ENCODE assay signal across 1 cellular context in the genomic region with DNA sequence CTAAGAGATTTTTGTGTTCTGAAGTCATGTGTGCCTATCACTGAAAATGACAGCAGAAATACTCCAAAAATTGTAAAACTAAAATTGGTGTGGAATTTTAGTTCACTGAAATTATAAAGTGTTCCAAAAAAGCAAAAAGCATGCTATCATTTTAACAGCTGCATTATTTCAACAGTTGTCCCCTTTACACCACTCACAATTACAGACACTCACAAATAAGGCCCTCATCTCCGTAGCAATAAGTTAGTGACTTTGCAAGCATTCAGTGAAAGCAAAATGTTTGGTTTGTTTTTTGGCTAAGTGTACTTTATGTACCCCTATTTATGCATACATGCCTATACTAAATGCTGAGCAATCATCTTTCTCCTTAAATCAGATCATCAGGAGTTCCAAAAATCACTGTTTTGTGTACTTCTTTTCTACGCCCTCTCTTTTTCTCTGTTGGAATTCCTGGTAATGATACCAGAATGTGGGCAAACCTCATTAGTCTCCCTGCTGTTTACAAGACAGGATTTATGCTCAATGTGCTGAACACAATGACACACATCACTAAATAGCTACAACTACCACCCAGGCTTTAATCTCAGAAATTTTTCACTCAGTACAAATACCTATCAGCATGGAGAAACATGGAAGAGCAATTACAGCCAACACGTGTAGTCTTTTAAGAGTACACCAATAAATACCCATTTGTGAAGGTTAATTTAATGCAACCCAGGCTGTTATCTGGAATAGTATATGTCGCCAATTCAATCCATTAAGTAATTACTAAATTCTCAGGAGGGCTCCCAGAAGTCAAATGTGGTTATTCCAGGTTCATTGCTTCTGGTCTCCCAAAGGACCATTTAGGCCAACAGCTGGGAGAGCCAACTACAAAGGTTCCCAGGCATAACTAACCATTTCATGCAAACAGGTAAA.
TF ChIP-seq lines count a peak whose summit lies in the region.

No MANE protein-coding gene starts in this region.

TF ChIP-seq in HepG2, 621 proteins besides CTCF, POLR2A, EP300 and RAD21 (continued from another document):
- TF ChIP-seq RERE (CRISPR knock-in tag; IDR thresholded peaks at IDR 0.05; ENCODE audit: low read depth) = no peak
- TF ChIP-seq ZNF562 (CRISPR knock-in tag; IDR thresholded peaks at IDR 0.05; ENCODE audit: borderline replicate concordance) = no peak
- TF ChIP-seq MAFF (IDR thresholded peaks at IDR 0.05; ENCODE audit: low read depth, low read length) = 0 out of 2 replicates have a peak, but pooled peaks have one; percentile 38
- TF ChIP-seq DPF2 (CRISPR knock-in tag; IDR thresholded peaks at IDR 0.05; ENCODE audit: borderline replicate concordance, low read depth) = no peak
- no peak for TF ChIP-seq ZNF101 (CRISPR knock-in tag; IDR thresholded peaks at IDR 0.05; ENCODE audit: borderline replicate concordance, low read depth)
- TF ChIP-seq ZNF567 (CRISPR knock-in tag; IDR thresholded peaks at IDR 0.05; ENCODE audit: borderline replicate concordance) = no peak
- TF ChIP-seq, protein P1, sequence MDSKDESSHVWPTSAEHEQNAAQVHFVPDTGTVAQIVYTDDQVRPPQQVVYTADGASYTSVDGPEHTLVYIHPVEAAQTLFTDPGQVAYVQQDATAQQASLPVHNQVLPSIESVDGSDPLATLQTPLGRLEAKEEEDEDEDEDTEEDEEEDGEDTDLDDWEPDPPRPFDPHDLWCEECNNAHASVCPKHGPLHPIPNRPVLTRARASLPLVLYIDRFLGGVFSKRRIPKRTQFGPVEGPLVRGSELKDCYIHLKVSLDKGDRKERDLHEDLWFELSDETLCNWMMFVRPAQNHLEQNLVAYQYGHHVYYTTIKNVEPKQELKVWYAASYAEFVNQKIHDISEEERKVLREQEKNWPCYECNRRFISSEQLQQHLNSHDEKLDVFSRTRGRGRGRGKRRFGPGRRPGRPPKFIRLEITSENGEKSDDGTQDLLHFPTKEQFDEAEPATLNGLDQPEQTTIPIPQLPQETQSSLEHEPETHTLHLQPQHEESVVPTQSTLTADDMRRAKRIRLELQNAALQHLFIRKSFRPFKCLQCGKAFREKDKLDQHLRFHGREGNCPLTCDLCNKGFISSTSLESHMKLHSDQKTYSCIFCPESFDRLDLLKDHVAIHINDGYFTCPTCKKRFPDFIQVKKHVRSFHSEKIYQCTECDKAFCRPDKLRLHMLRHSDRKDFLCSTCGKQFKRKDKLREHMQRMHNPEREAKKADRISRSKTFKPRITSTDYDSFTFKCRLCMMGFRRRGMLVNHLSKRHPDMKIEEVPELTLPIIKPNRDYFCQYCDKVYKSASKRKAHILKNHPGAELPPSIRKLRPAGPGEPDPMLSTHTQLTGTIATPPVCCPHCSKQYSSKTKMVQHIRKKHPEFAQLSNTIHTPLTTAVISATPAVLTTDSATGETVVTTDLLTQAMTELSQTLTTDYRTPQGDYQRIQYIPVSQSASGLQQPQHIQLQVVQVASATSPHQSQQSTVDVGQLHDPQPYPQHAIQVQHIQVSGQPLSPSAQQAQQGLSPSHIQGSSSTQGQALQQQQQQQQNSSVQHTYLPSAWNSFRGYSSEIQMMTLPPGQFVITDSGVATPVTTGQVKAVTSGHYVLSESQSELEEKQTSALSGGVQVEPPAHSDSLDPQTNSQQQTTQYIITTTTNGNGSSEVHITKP (CRISPR knock-in tag; IDR thresholded peaks at IDR 0.05; ENCODE audit: low read depth) = no peak
